In genomic region chr22:49323751-49324415, GRCh38 we compare ENCODE assay signal across 25 cellular contexts.
A peak's percentile ranks its signal among the peaks of the same experiment; 100 is the strongest.
DNase-seq lines count a peak whose midpoint lies in the region; ATAC-seq, FAIRE-seq and TF ChIP-seq lines count a peak whose summit lies in the region.
"Had no signal": no experiment of that assay in that cellular context is flagged by ENCODE, and none has a peak within 500 bp of the region (broad histone marks: within the 10 kb centered on the region; RNA-seq: fewer than 3 reads in every experiment).

No MANE protein-coding gene starts in this region.

- no peaks in the 10 kb centered on the region for H3K4me1 ChIP-seq in kidney (ENCODE audit: control insufficient read depth in 1 of 2, insufficient read depth in 1 of 2, low read depth in 1 of 2, low read length in 2 of 2)
- H3K4me1 ChIP-seq: ascending aorta, testis had no signal

- no peak overlapping the region for H3K27ac ChIP-seq in kidney (ENCODE audit: low read depth in 2 of 2, low read length in 2 of 2)
- H3K27ac ChIP-seq: ascending aorta, dorsolateral prefrontal cortex, testis had no signal

- TF ChIP-seq CTCF in GM13977 (IDR thresholded peaks at IDR 0.05; ENCODE audit: extremely low read depth, insufficient read depth, missing control alignments) (no peak), kidney (IDR thresholded peaks at IDR 0.05; ENCODE audit: borderline replicate concordance, extremely low read depth, insufficient read depth) (no peak)

- no peaks in the 10 kb centered on the region for H3K36me3 ChIP-seq in kidney (ENCODE audit: control insufficient read depth in 1 of 2, insufficient read depth in 2 of 2, low read length in 2 of 2)
- H3K36me3 ChIP-seq: ascending aorta had no signal

- in situ Hi-C loops in GM13977 (cut with MboI; ENCODE audit: low pct_unique_long_range_greater_than_20kb, low sequenced_read_pairs, unreplicated experiment), result no loop called here

- peaks cover 0 to 5% of the 10 kb centered on the region in 2 donors for H3K9me3 ChIP-seq in kidney (ENCODE audit: control insufficient read depth in 1 of 2, low read length in 2 of 2)
- H3K9me3 ChIP-seq: testis had no signal

- FAIRE-seq in kidney (lab: Jason Lieb, UNC), result no peak

- ATAC-seq in GM19455 (IDR thresholded peaks at IDR 0.05; ENCODE audit: unreplicated experiment) (no peak), SK-N-SH treated with all-trans-retinoic acid at 6 μM for 48 hours (no peak), GM18520 (IDR thresholded peaks at IDR 0.05; ENCODE audit: unreplicated experiment) (no peak)
- ATAC-seq: activated naive CD4-positive, alpha-beta T cell treated with anti-CD3 and anti-CD28 coated beads, Interleukin-2, amount 50 U/mL, for 72 hours; HCT116; naive thymus-derived CD4-positive, alpha-beta T cell; stimulated activated naive B cell treated with anti-CD40 and anti-IgM and Interleukin-4, amounts not matched to agents 10 μg/mL and 1 μg/mL and 100 μg/mL, for 72 hours had no signal

- DNase-seq in D341Med (ENCODE audit: low spot score) (peak; percentile 9), GM13977 (ENCODE audit: low spot score) (peak; percentile 7), kidney (peak; percentile 51)
- DNase-seq in stimulated activated CD8-positive, alpha-beta memory T cell treated with anti-CD3 and anti-CD28 coated beads, Interleukin-4, amount 100 ng/mL, for 48 hours, result peak; percentile 5
- DNase-seq: central memory CD4-positive, alpha-beta T cell; GDM1; glutamatergic neuron; mesendoderm; naive thymus-derived CD4-positive, alpha-beta T cell; NCI-H1092; NCI-H187 treated with DMSO at 0.1 percent for 48 hours; NCI-H69; occipital lobe; retina; RPMI8226; stimulated activated CD4-positive, alpha-beta T cell treated with anti-CD3 and anti-CD28 coated beads, Interleukin-4, amount 100 ng/mL, for 1 hour; stimulated activated naive B cell treated with anti-CD40 and anti-IgM and Interleukin-4, amounts not matched to agents 10 μg/mL and 1 μg/mL and 100 μg/mL, for 72 hours had no signal

- no peak overlapping the region for H3K4me3 ChIP-seq in kidney (ENCODE audit: low read length in 2 of 2)
- H3K4me3 ChIP-seq: ascending aorta, dorsolateral prefrontal cortex, testis had no signal

- no peak overlapping the region for H3K9ac ChIP-seq in kidney (ENCODE audit: low read length in 2 of 2)

- intact Hi-C loops in kidney (cut with DNase I), result no loop called here

TF ChIP-seq in SK-N-SH treated with all-trans-retinoic acid at 6 μM for 48 hours, 23 proteins besides CTCF, POLR2A, EP300 and RAD21:
- TF ChIP-seq ZNF8 (CRISPR knock-in tag; IDR thresholded peaks at IDR 0.05) (no peak), SNAI2 (CRISPR knock-in tag; IDR thresholded peaks at IDR 0.05) (no peak), ZNF70 (CRISPR knock-in tag; IDR thresholded peaks at IDR 0.05) (no peak), CSDC2 (CRISPR knock-in tag; IDR thresholded peaks at IDR 0.05) (no peak), ESRRG (CRISPR knock-in tag; IDR thresholded peaks at IDR 0.05) (no peak), BACH2 (CRISPR knock-in tag; IDR thresholded peaks at IDR 0.05; ENCODE audit: borderline replicate concordance) (no peak), GLIS3 (CRISPR knock-in tag; IDR thresholded peaks at IDR 0.05) (no peak), POU6F1 (CRISPR knock-in tag; IDR thresholded peaks at IDR 0.05; ENCODE audit: borderline replicate concordance, low read depth) (no peak)
